ENCODE assay signal across 13 cellular contexts in genomic region chr2:230877131-230877736, GRCh38. TPM values are rescaled to one million over a fixed set of nuclear protein-coding genes. Genes with fewer than 3 reads are reported as not detected.
DNase-seq lines count a peak whose midpoint lies in the region; ATAC-seq and TF ChIP-seq lines count a peak whose summit lies in the region.
"Had no signal": no experiment of that assay in that cellular context is flagged by ENCODE, and none has a peak within 500 bp of the region (broad histone marks: within the 10 kb centered on the region; RNA-seq: fewer than 3 reads in every experiment).

No MANE protein-coding gene starts in this region.

- H3K23me2 ChIP-seq in H9 (ENCODE audit: insufficient read length, low read depth, low read length, poor library complexity, severe bottlenecking): no peaks in the 10 kb centered on the region

- H3K4me3 Mint-ChIP-seq in CD4-positive, alpha-beta T cell: no peak overlapping the region
- H3K4me3 Mint-ChIP-seq in H9 (no peak overlapping the region), natural killer cell (peak overlapping the region; percentile 79)
- H3K4me3 Mint-ChIP-seq in central memory CD8-positive, alpha-beta T cell: peak overlapping the region; percentile 68

- no peaks in the 10 kb centered on the region for H3K9me3 ChIP-seq in CD4-positive, alpha-beta T cell (ENCODE audit: control insufficient read depth, low read length)
- no peaks in the 10 kb centered on the region for H3K9me3 ChIP-seq in H9 (ENCODE audit: control insufficient read depth, low read depth, low read length)

- H3K27me3 ChIP-seq in CD4-positive, alpha-beta T cell (ENCODE audit: control insufficient read depth, insufficient read depth, low read length): no peaks in the 10 kb centered on the region
- H3K27me3 ChIP-seq in H9 (ENCODE audit: insufficient read depth, low read length): no peaks in the 10 kb centered on the region

- peak overlapping the region; percentile 70 for H3K27ac Mint-ChIP-seq in CD4-positive, alpha-beta T cell
- H3K27ac Mint-ChIP-seq in H9: peak overlapping the region in 2 of 3 experiments; percentile 44 to 68; a peak in 2 of 7 replicates
- H3K27ac Mint-ChIP-seq in central memory CD8-positive, alpha-beta T cell (ENCODE audit: low read depth): peak overlapping the region; percentile 89
- peak overlapping the region; percentile 70 to 86 for H3K27ac Mint-ChIP-seq in natural killer cell

- H3K27ac ChIP-seq in CD4-positive, alpha-beta T cell (ENCODE audit: low read depth, low read length): no peak overlapping the region
- H3K27ac ChIP-seq in H9 (ENCODE audit: insufficient read length, low read depth, low read length): no peak overlapping the region

- H2BK12ac ChIP-seq in H9 (ENCODE audit: insufficient read length, low read depth, low read length): no peak overlapping the region

- H3K23ac ChIP-seq in H9 (ENCODE audit: insufficient read length, low read depth, low read length): no peak overlapping the region

- no peak overlapping the region for H4K91ac ChIP-seq in H9 (ENCODE audit: insufficient read length, low read depth, low read length)

- no peaks in the 10 kb centered on the region for H4K20me1 ChIP-seq in H9 (ENCODE audit: control insufficient read depth, insufficient read depth, insufficient read length)

- no peak overlapping the region for H4K5ac ChIP-seq in H9 (ENCODE audit: insufficient read length, low read depth, low read length)

- WGBS in H9 (ENCODE audit: extremely low coverage, insufficient read length, low lambda C conversion rate): no CpG with 5 or more reads among the region's 26 CpGs

- H3K9me3 Mint-ChIP-seq in CD4-positive, alpha-beta T cell: no peaks in the 10 kb centered on the region
- H3K9me3 Mint-ChIP-seq in H9: no peaks in the 10 kb centered on the region
- H3K9me3 Mint-ChIP-seq in central memory CD8-positive, alpha-beta T cell: no peaks in the 10 kb centered on the region
- no peaks in the 10 kb centered on the region for H3K9me3 Mint-ChIP-seq in natural killer cell

- H3K56ac ChIP-seq in H9 (ENCODE audit: insufficient read length, low read depth, low read length): no peak overlapping the region

- H2AK5ac ChIP-seq in H9 (ENCODE audit: insufficient read length, low read length): no peak overlapping the region

- intact Hi-C loops in CD4-positive, alpha-beta T cell (cut with DNase I, micrococcal nuclease): no loop called here
- intact Hi-C loops in natural killer cell (cut with micrococcal nuclease): loop anchor here (1.0 to 5.0 kb wide), 2 partner anchors 97 to 175 kb away; no protein-coding TSS in a partner anchor

- H2BK20ac ChIP-seq in H9 (ENCODE audit: low read depth, low read length, poor library complexity, severe bottlenecking): no peak overlapping the region

- H3K14ac ChIP-seq in H9 (ENCODE audit: insufficient read depth, low read length): no peak overlapping the region

- H3K9ac ChIP-seq in H9 (ENCODE audit: extremely low read depth, insufficient read length, low read length): no peak overlapping the region

- CTCF ChIA-PET in CD4-positive, alpha-beta T cell (lab: Charles Lee): no interaction called here

- no peak overlapping the region for H3K4me2 ChIP-seq in H9 (ENCODE audit: insufficient read depth, insufficient read length, low read length)

- no peak overlapping the region for H2BK5ac ChIP-seq in H9 (ENCODE audit: insufficient read length, low read length)

- no peak for TF ChIP-seq CTCF in CD4-positive, alpha-beta T cell (IDR thresholded peaks at IDR 0.05)
- TF ChIP-seq CTCF in H9 (conservative IDR thresholded peaks at IDR 0.05): no peak
- no peak for TF ChIP-seq CTCF in natural killer cell (IDR thresholded peaks at IDR 0.05)

- POLR2A ChIA-PET in CD4-positive, alpha-beta T cell (lab: Charles Lee): interaction anchor here (0.7 to 0.8 kb wide), 2 partner anchors 11 to 13 kb away, joined by 3 to 4 read pairs; partner anchors contain the start of gene ITM2C

- DNase-seq in CD4-positive, alpha-beta T cell: peak in 1 of 10 experiments; percentile 29
- peak; percentile 15 for DNase-seq in H9
- no peak for DNase-seq in central memory CD8-positive, alpha-beta T cell (ENCODE audit: low spot score in 2 of 2)
- DNase-seq in natural killer cell: peak; percentile 57
- no peak for DNase-seq in cortex of kidney (lab: John Stamatoyannopoulos, UW)
- no peak for DNase-seq in stimulated activated naive CD4-positive, alpha-beta T cell (lab: John Stamatoyannopoulos, UW)
- no peak for DNase-seq in RKO (ENCODE audit: low spot score)
- no peak for DNase-seq in NCI-H2171 (lab: John Stamatoyannopoulos, UW)
- DNase-seq: activated CD4-positive, alpha-beta T cell treated with anti-CD3 and anti-CD28 coated beads, Interleukin-2, amount 50 U/mL, for 4 hours; foreskin melanocyte; HCEC 1CT; OCI-M1 had no signal

- ATAC-seq in CD4-positive, alpha-beta T cell (ENCODE audit: poor library complexity): no peak
- ATAC-seq in central memory CD8-positive, alpha-beta T cell (replicated peaks; ENCODE audit: extremely low read depth, poor library complexity, severe bottlenecking): no peak
- ATAC-seq in natural killer cell: no peak

- H3K4ac ChIP-seq in H9 (ENCODE audit: low read depth, low read length): no peak overlapping the region

- peaks cover 19% of the 10 kb centered on the region for H3K4me1 Mint-ChIP-seq in CD4-positive, alpha-beta T cell (ENCODE audit: low read depth)
- peaks cover 10 to 16% of the 10 kb centered on the region in 2 experiments for H3K4me1 Mint-ChIP-seq in H9
- peaks cover 42% of the 10 kb centered on the region for H3K4me1 Mint-ChIP-seq in central memory CD8-positive, alpha-beta T cell
- peaks cover 28 to 43% of the 10 kb centered on the region in 2 donors for H3K4me1 Mint-ChIP-seq in natural killer cell

- no peak overlapping the region for H4K8ac ChIP-seq in H9 (replicated peaks; ENCODE audit: insufficient read length, low read depth, low read length)

- H3K79me1 ChIP-seq in H9 (ENCODE audit: insufficient read depth, low read depth, low read length, poor library complexity, severe bottlenecking): no peaks in the 10 kb centered on the region

- peaks cover 6% of the 10 kb centered on the region; the same call in 1 of the 2 replicates for H3K79me2 ChIP-seq in H9 (ENCODE audit: insufficient read depth, low read length)

- H2BK15ac ChIP-seq in H9 (ENCODE audit: low read depth, low read length): no peak overlapping the region

- H3K27me3 Mint-ChIP-seq in CD4-positive, alpha-beta T cell: no peaks in the 10 kb centered on the region
- no peaks in the 10 kb centered on the region for H3K27me3 Mint-ChIP-seq in H9 (ENCODE audit: low read depth)
- H3K27me3 Mint-ChIP-seq in central memory CD8-positive, alpha-beta T cell: peaks cover 7% of the 10 kb centered on the region
- peaks cover 44 to 45% of the 10 kb centered on the region in 2 donors for H3K27me3 Mint-ChIP-seq in natural killer cell (ENCODE audit: low read depth in 2 of 2)

- H2BK120ac ChIP-seq in H9 (ENCODE audit: low read depth, low read length, poor library complexity, severe bottlenecking): no peak overlapping the region

- H3T11ph ChIP-seq in H9 (ENCODE audit: low read length): no peak overlapping the region

- H2AFZ ChIP-seq in H9 (ENCODE audit: low read length): no peak overlapping the region

- H3K36me3 Mint-ChIP-seq in CD4-positive, alpha-beta T cell (ENCODE audit: low read depth): peaks cover 32% of the 10 kb centered on the region
- H3K36me3 Mint-ChIP-seq in H9 (ENCODE audit: insufficient read depth in 1 of 3, low read depth in 3 of 3) (peaks cover 56 to 86% (median 71%) of the 10 kb centered on the region in 3 experiments), natural killer cell (no peaks in the 10 kb centered on the region)
- peaks cover 13% of the 10 kb centered on the region for H3K36me3 Mint-ChIP-seq in central memory CD8-positive, alpha-beta T cell (ENCODE audit: insufficient read depth)

- H3K18ac ChIP-seq in H9 (ENCODE audit: insufficient read length, low read depth, low read length): no peak overlapping the region

- H3K4me1 ChIP-seq in H9 (ENCODE audit: insufficient read depth, low read length): no peaks in the 10 kb centered on the region; the same call in 1 of the 2 replicates

RNA-seq across cellular contexts. Expression of gene ITM2C, which starts 12.5 kb away (rescaled TPM):
- 10 to 100 TPM; 19.8 to 21.5 TPM for total RNA-seq in CD4-positive, alpha-beta T cell
- 297 and 302 TPM in 2 replicates for total RNA-seq in H9 (2021)
- total RNA-seq in natural killer cell: 10 to 100 TPM in 1 of 3 donors, 1 to 10 TPM in 2; 4.7 to 36.3 (median 5.1) TPM

RNA-seq across cellular contexts. Expression of gene GPR55, which starts 47.8 kb away (rescaled TPM):
- 1 to 10 TPM; 2.9 to 3.8 TPM for total RNA-seq in CD4-positive, alpha-beta T cell
- total RNA-seq in H9 (2021): 0.11 TPM in 1 of 2 replicates, not detected in the other
- total RNA-seq in natural killer cell: 1 to 10 TPM in 1 of 3 donors, under 1 TPM in 2; 0.09 to 1.1 (median 0.40) TPM
- total RNA-seq: temporal lobe had no signal

Comparison
In these comparisons a context has a peak if more than half of its experiments do, and no peak if none do; other contexts are left out.
1. DNase-seq: peak in H9 (single experiment) and natural killer cell (single experiment); none in central memory CD8-positive, alpha-beta T cell (0 of 2), cortex of kidney (single experiment), stimulated activated naive CD4-positive, alpha-beta T cell (0 of 6), RKO (single experiment) and NCI-H2171 (single experiment).
2. H3K4me3 Mint-ChIP-seq: peak in central memory CD8-positive, alpha-beta T cell (single experiment) and natural killer cell (single experiment); none in CD4-positive, alpha-beta T cell (single experiment) and H9 (0 of 2).
3. Peak in every context shown above with its lines, with median percentiles within 50 percentile points of each other: H3K27ac Mint-ChIP-seq.